In the genomic region with DNA sequence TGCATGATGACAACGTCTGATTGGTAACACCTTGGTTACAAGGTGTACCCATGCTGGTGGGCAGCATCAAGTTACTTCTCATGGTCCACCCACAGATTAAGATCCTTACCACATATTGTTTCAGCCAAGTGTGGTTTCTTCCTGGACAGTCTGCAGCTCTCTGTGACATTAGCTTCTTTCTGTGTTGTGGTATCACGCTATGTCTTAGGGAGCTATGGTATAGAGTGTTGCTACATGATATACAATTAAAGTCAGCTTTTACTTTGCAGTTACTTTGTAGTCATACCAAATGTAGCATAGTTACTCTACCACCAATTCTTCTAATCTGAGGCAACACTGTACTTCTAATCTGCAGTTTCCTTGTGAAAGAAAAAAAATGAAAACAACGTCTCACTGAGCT, we compare ENCODE assay signal across 13 cellular contexts. TPM values are rescaled to one million over a fixed set of nuclear protein-coding genes. Genes with fewer than 3 reads are reported as not detected.
DNase-seq lines count a peak whose midpoint lies in the region; ATAC-seq, FAIRE-seq and TF ChIP-seq lines count a peak whose summit lies in the region.
"Had no signal": no experiment of that assay in that cellular context is flagged by ENCODE, and none has a peak within 500 bp of the region (broad histone marks: within the 10 kb centered on the region; RNA-seq: fewer than 3 reads in every experiment).

No MANE protein-coding gene starts in this region.

- no peaks in the 10 kb centered on the region for H3K27me3 ChIP-seq in OCI-LY3 (ENCODE audit: low read depth, low read length)
- H3K27me3 ChIP-seq in GM12878 (replicated peaks in 1 of 2; ENCODE audit: control insufficient read depth in 2 of 2, insufficient read depth in 2 of 2, low read length in 1 of 2), result no peaks in the 10 kb centered on the region
- no peaks in the 10 kb centered on the region for H3K27me3 ChIP-seq in smooth muscle cell (ENCODE audit: low read depth)
- H3K27me3 ChIP-seq in SJCRH30, result no peaks in the 10 kb centered on the region

- 83% methylated on average over 3 of the region's 3 CpGs for WGBS in GM12878 (ENCODE audit: insufficient coverage, insufficient replicate concordance, low lambda C conversion rate, missing lambda C conversion rate)
- 94% methylated on average over 3 of the region's 3 CpGs for WGBS in smooth muscle cell (ENCODE audit: low lambda C conversion rate)

- no peak for TF ChIP-seq RAD21 in GM12878 (IDR thresholded peaks at IDR 0.05; ENCODE audit: insufficient read depth, low read depth, low read length)

- no TSS peak for BruUV-seq in GM12878 (replicated peaks; lab: Mats Ljungman, UMichigan)

- peaks cover 95% of the 10 kb centered on the region for H3K36me3 Mint-ChIP-seq in activated T-cell treated with anti-CD3 and anti-CD28 coated beads, Interleukin-2, amount 50 U/mL, for 24 hours (ENCODE audit: low read depth)
- H3K36me3 Mint-ChIP-seq in HFFc6 (ENCODE audit: low read depth), result peaks cover 28% of the 10 kb centered on the region

- H3K27ac ChIP-seq in OCI-LY3 (ENCODE audit: low read length) (no peak overlapping the region), GM12878 (ENCODE audit: control insufficient read depth, insufficient read depth) (no peak overlapping the region), smooth muscle cell (ENCODE audit: low read depth) (peak overlapping the region; percentile 48), SJCRH30 (no peak overlapping the region)

- RAD21 ChIA-PET in GM12878 (lab: Charles Lee; ENCODE audit: unreplicated experiment), result interaction anchor here (1.7 kb wide), 1 partner anchor 246 kb away, joined by 3 read pairs; no protein-coding TSS in a partner anchor

- in situ Hi-C loops in GM12878 (cut with MboI), result no loop called here

- peak overlapping the region; percentile 26; the same call in 1 of the 2 replicates for H3K4me2 ChIP-seq in OCI-LY3 (ENCODE audit: low read length)
- no peak overlapping the region for H3K4me2 ChIP-seq in GM12878 (ENCODE audit: control insufficient read depth, insufficient read depth)
- H3K4me2 ChIP-seq in smooth muscle cell, result no peak overlapping the region

- DNase-seq in activated T-cell treated with anti-CD3 and anti-CD28 coated beads, Interleukin-2, amount 50 U/mL, for 24 hours, result no peak
- no peak for DNase-seq in activated T-cell treated with anti-CD3 and anti-CD28 coated beads, Interleukin-2, amount 50 U/mL, for 1 hour
- DNase-seq in GM12878 (ENCODE audit: low read depth, low spot score) (no peak), smooth muscle cell (lab: John Stamatoyannopoulos, UW; ENCODE audit: unreplicated experiment) (no peak), NCI-H2227 treated with DMSO at 0.1 percent for 48 hours (lab: John Stamatoyannopoulos, UW) (no peak), HFFc6 (no peak), SJCRH30 (no peak)
- DNase-seq: ACHN, HCEC 1CT, NCI-H1417, NCI-H187 treated with DMSO at 0.1 percent for 48 hours, NCI-H748 treated with DMSO at 0.1 percent for 48 hours had no signal

- H3K9me3 ChIP-seq in OCI-LY3 (ENCODE audit: insufficient read depth, low read length) (no peaks in the 10 kb centered on the region; the same call in 1 of the 2 replicates), GM12878 (replicated peaks; ENCODE audit: control insufficient read depth, insufficient read depth, low read length) (peaks cover 12% of the 10 kb centered on the region; the same call in 2 of the 3 replicates), smooth muscle cell (replicated peaks; ENCODE audit: low read depth) (no peaks in the 10 kb centered on the region), SJCRH30 (replicated peaks) (no peaks in the 10 kb centered on the region)

- SMC1A ChIA-PET in GM12878 (lab: Charles Lee; ENCODE audit: uncharacterized antibody, unreplicated experiment), result interaction anchor here (0.7 to 1.1 kb wide), 4 partner anchors 12 to 151 kb away, joined by 3 to 4 read pairs (median 3); no protein-coding TSS in a partner anchor

- TF ChIP-seq CTCF in OCI-LY3 (IDR thresholded peaks at IDR 0.05; ENCODE audit: low read depth, low read length) (no peak), GM12878 (IDR thresholded peaks at IDR 0.05 in 2 of 3, conservative IDR thresholded peaks at IDR 0.05 in 1 of 3; ENCODE audit: control insufficient read depth in 2 of 3, extremely low read depth in 1 of 3, insufficient read depth in 1 of 3, low read depth in 3 of 3, low read length in 3 of 3) (no peak), smooth muscle cell (IDR thresholded peaks at IDR 0.05; ENCODE audit: borderline replicate concordance, insufficient read depth, poor library complexity, severe bottlenecking) (no peak), HFFc6 (IDR thresholded peaks at IDR 0.05) (no peak)

- ATAC-seq in GM12878, result no peak

- H3K36me3 ChIP-seq in OCI-LY3 (replicated peaks; ENCODE audit: low read depth, low read length) (peaks cover 84% of the 10 kb centered on the region), GM12878 (ENCODE audit: control insufficient read depth in 2 of 2, insufficient read depth in 2 of 2, low read length in 1 of 2) (peaks cover 13 to 30% of the 10 kb centered on the region in 2 experiments), smooth muscle cell (ENCODE audit: low read depth) (no peaks in the 10 kb centered on the region), SJCRH30 (no peaks in the 10 kb centered on the region)

- CTCF ChIA-PET in GM12878 (lab: Yijun Ruan, JAX), result interaction anchor here (1.1 to 1.5 kb wide), 3 partner anchors 12 to 146 kb away, joined by 3 to 11 read pairs (median 4); no protein-coding TSS in a partner anchor

- H3K27me3 Mint-ChIP-seq in activated T-cell treated with anti-CD3 and anti-CD28 coated beads, Interleukin-2, amount 50 U/mL, for 24 hours, result no peaks in the 10 kb centered on the region
- no peaks in the 10 kb centered on the region; the same call in 1 of the 2 replicates for H3K27me3 Mint-ChIP-seq in HFFc6 (ENCODE audit: insufficient read depth)

- no peak for TF ChIP-seq POLR2A in GM12878 (IDR thresholded peaks at IDR 0.05; ENCODE audit: low read depth, low read length)

- no peak overlapping the region for H3K9ac ChIP-seq in OCI-LY3 (ENCODE audit: low read length)
- no peak overlapping the region for H3K9ac ChIP-seq in GM12878 (ENCODE audit: control insufficient read depth, insufficient read depth, low read length)
- no peak overlapping the region for H3K9ac ChIP-seq in smooth muscle cell (ENCODE audit: low read depth)

- peaks cover 27% of the 10 kb centered on the region for H3K4me1 Mint-ChIP-seq in activated T-cell treated with anti-CD3 and anti-CD28 coated beads, Interleukin-2, amount 50 U/mL, for 24 hours (ENCODE audit: low read depth)
- H3K4me1 Mint-ChIP-seq in HFFc6 (ENCODE audit: low read depth), result no peaks in the 10 kb centered on the region; the same call in 1 of the 2 replicates

- H3F3A ChIP-seq in smooth muscle cell (ENCODE audit: low read depth), result no peaks in the 10 kb centered on the region

- intact Hi-C loops in GM12878 (cut with micrococcal nuclease; ENCODE audit: unreplicated experiment), result no loop called here

- no peak for TF ChIP-seq EP300 in GM12878 (IDR thresholded peaks at IDR 0.05; ENCODE audit: borderline replicate concordance in 1 of 2, control insufficient read depth in 1 of 2, low read depth in 2 of 2, low read length in 2 of 2)

- H3K4me3 ChIP-seq in OCI-LY3 (ENCODE audit: low read length), result no peak overlapping the region
- no peak overlapping the region for H3K4me3 ChIP-seq in GM12878
- H3K4me3 ChIP-seq in smooth muscle cell, result no peak overlapping the region
- no peak overlapping the region for H3K4me3 ChIP-seq in SJCRH30

- peak; percentile 52 for FAIRE-seq in GM12878 (lab: Jason Lieb, UNC)

- H3K79me2 ChIP-seq in OCI-LY3 (ENCODE audit: low read length), result 0 out of 2 replicates have a peak, but pooled peaks cover 2% of the 10 kb centered on the region
- H3K79me2 ChIP-seq in GM12878 (ENCODE audit: control insufficient read depth, insufficient read depth, low read length), result no peaks in the 10 kb centered on the region
- no peaks in the 10 kb centered on the region for H3K79me2 ChIP-seq in smooth muscle cell (ENCODE audit: low read depth)

- H2AFZ ChIP-seq in OCI-LY3 (ENCODE audit: low read depth, low read length) (no peak overlapping the region), GM12878 (ENCODE audit: control insufficient read depth, low read depth, low read length) (no peak overlapping the region), smooth muscle cell (ENCODE audit: low read depth) (no peak overlapping the region)

- peaks cover 5% of the 10 kb centered on the region; the same call in 1 of the 2 replicates for H4K20me1 ChIP-seq in OCI-LY3 (ENCODE audit: insufficient read depth, low read length)
- H4K20me1 ChIP-seq in GM12878 (ENCODE audit: control insufficient read depth, insufficient read depth), result no peaks in the 10 kb centered on the region
- H4K20me1 ChIP-seq in smooth muscle cell (ENCODE audit: low read depth), result no peaks in the 10 kb centered on the region

- H3K27ac Mint-ChIP-seq in activated T-cell treated with anti-CD3 and anti-CD28 coated beads, Interleukin-2, amount 50 U/mL, for 24 hours, result peak overlapping the region; percentile 78
- no peak overlapping the region for H3K27ac Mint-ChIP-seq in HFFc6

- POLR2A ChIA-PET in GM12878 (lab: Charles Lee), result interaction anchor here (0.6 to 0.7 kb wide), 2 partner anchors 80 to 134 kb away, joined by 3 read pairs; no protein-coding TSS in a partner anchor

- H3K4me1 ChIP-seq in OCI-LY3 (ENCODE audit: low read length), result peaks cover 36% of the 10 kb centered on the region
- H3K4me1 ChIP-seq in GM12878 (ENCODE audit: control insufficient read depth, insufficient read depth, low read length), result no peaks in the 10 kb centered on the region
- no peaks in the 10 kb centered on the region for H3K4me1 ChIP-seq in smooth muscle cell (ENCODE audit: low read depth)
- H3K4me1 ChIP-seq in SJCRH30, result no peaks in the 10 kb centered on the region

- no peak overlapping the region for H3K4me3 Mint-ChIP-seq in activated T-cell treated with anti-CD3 and anti-CD28 coated beads, Interleukin-2, amount 50 U/mL, for 24 hours
- no peak overlapping the region for H3K4me3 Mint-ChIP-seq in HFFc6

- H3K9me3 Mint-ChIP-seq in activated T-cell treated with anti-CD3 and anti-CD28 coated beads, Interleukin-2, amount 50 U/mL, for 24 hours, result no peaks in the 10 kb centered on the region
- no peaks in the 10 kb centered on the region for H3K9me3 Mint-ChIP-seq in HFFc6

RNA-seq across cellular contexts. Expression of a gene that starts 48.8 kb away (rescaled TPM):
- total RNA-seq in GM12878 (2013; cell fraction: nucleolus; rRNA removed), result 33.4 and 36.8 TPM in 2 replicates
- total RNA-seq in GM12878 (2014; rRNA removed) (6.5 and 7.7 TPM in 2 replicates), GM12878 (2014; rRNA removed; fragmentation: Illumina TruSeq; extraction: Trizol) (9.5 and 9.6 TPM in 2 replicates), GM12878 (2021) (12.0 and 14.4 TPM in 2 replicates), smooth muscle cell (4.9 and 8.1 TPM in 2 replicates)
- 5.0 TPM for polyA plus RNA-seq in GM12878 (2011; ENCODE audit: low read depth)
- polyA plus RNA-seq in GM12878 (2011; rRNA removed) (17.4 and 19.1 TPM in 2 replicates), GM12878 (2014; fragmentation: Illumina TruSeq; extraction: Trizol) (10.6 and 12.7 TPM in 2 replicates), GM12878 (2014; fragmentation: Nextera tagmentation; extraction: Ambion mirVana) (1 to 10 TPM; 1.7 to 2.7 TPM), GM12878 (2014; rRNA removed) (8.0 and 10.2 TPM in 2 replicates), GM12878 (2016; fragmentation: Nextera tagmentation; extraction: Ambion mirVana) (1 to 10 TPM; 2.1 to 2.2 TPM), smooth muscle cell (0.74 and 1.9 TPM in 2 replicates)
- polyA plus RNA-seq in GM12878 (2011; cell fraction: cytosol; rRNA removed), result 15.6 and 17.7 TPM in 2 replicates
- polyA plus RNA-seq in GM12878 (2011; cell fraction: nucleus; rRNA removed), result 24.6 and 27.5 TPM in 2 replicates
- 10.2 and 11.4 TPM in 2 replicates for polyA plus RNA-seq in GM12878 (2012)
- 42.4 and 46.8 TPM in 2 replicates for polyA minus RNA-seq in GM12878 (2011; rRNA and poly(A)+ RNA removed)
- 12.4 and 14.0 TPM in 2 replicates for polyA minus RNA-seq in GM12878 (2011; cell fraction: cytosol; rRNA and poly(A)+ RNA removed)
- 28.9 and 45.7 TPM in 2 replicates for polyA minus RNA-seq in GM12878 (2011; cell fraction: nucleus; rRNA and poly(A)+ RNA removed)
- total RNA-seq in HFFc6 (2021; fragmentation: NEBNext Ultra II Directional; extraction: Animal tissue kit (Norgen Biotek cat#: 25700)), result 1 to 10 TPM; 4.6 to 7.1 (median 5.4) TPM
- total RNA-seq in SJCRH30 (2014; rRNA removed; shearing (Covaris generic)), result 4.0 and 4.5 TPM in 2 replicates
